8 cellular contexts compared by ENCODE assay signal in the genomic region with DNA sequence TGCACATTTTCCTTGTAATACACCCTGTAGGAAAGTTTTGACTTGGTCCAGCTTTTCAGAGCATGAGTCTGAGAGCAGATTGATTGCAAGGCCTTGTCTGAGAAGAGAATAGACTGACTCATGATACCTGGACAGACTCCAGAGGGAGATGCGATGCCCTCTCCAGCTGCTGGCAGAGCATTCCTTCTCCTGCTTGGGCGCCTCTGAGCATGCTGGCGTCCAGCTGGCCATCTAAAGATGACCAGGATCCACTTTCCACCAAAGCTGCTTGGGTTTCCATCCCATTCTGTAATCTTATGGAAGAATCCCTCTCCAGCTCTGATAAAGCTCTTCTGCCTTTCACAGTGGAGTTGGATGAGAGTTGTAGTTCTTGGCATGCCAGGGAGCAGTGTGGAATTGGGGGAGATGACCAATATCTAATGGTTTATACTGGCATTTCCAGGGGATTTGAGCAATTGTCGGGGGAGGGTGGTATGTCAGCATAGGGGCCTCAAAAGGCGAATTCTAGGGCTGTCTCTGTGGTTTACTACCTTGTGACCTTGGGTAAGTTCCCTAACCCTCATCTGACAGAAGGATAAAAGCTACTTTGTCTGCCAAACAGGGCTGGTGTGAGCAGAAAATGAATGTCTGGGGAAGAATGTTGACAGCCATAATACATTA. TPM values are rescaled to one million over a fixed set of nuclear protein-coding genes. Genes with fewer than 3 reads are reported as not detected.
DNase-seq lines count a peak whose midpoint lies in the region; ATAC-seq, FAIRE-seq and TF ChIP-seq lines count a peak whose summit lies in the region.

No MANE protein-coding gene starts in this region.

- H3K36me3 ChIP-seq in ascending aorta, result no peaks in the 10 kb centered on the region
- H3K36me3 ChIP-seq in Caco-2 (ENCODE audit: control insufficient read depth, insufficient read depth, low read length), result no peaks in the 10 kb centered on the region; the same call in 1 of the 2 replicates

- H3K4me3 ChIP-seq in A549, result no peak overlapping the region
- H3K4me3 ChIP-seq in ascending aorta, result peak overlapping the region; percentile 50 to 60
- no peak overlapping the region for H3K4me3 ChIP-seq in Caco-2 (ENCODE audit: low read depth, low read length)

- TF ChIP-seq RAD21 in A549 (conservative IDR thresholded peaks at IDR 0.05 in 1 of 2, IDR thresholded peaks at IDR 0.05 in 1 of 2), result no peak

- peak; percentile 91 to 93 for ATAC-seq in A549

- H3K4me1 ChIP-seq in A549, result peaks cover 63% of the 10 kb centered on the region
- H3K4me1 ChIP-seq in ascending aorta, result peaks cover 20 to 62% of the 10 kb centered on the region in 2 donors
- no peaks in the 10 kb centered on the region for H3K4me1 ChIP-seq in Caco-2

- H3K9me3 ChIP-seq in A549 (no peaks in the 10 kb centered on the region), ascending aorta (no peaks in the 10 kb centered on the region), Caco-2 (no peaks in the 10 kb centered on the region)

- peak overlapping the region; percentile 66 for H3K4me2 ChIP-seq in A549

- H3K36me3 Mint-ChIP-seq in HFFc6 (ENCODE audit: low read depth) (peaks cover 18% of the 10 kb centered on the region), Caco-2 (ENCODE audit: insufficient read depth, unreplicated experiment) (peaks cover 15% of the 10 kb centered on the region)

- H3K4me3 Mint-ChIP-seq in HFFc6 (peak overlapping the region; percentile 17; the same call in 1 of the 2 replicates), Caco-2 (ENCODE audit: unreplicated experiment) (no peak overlapping the region)

- H3K27me3 Mint-ChIP-seq in HFFc6 (ENCODE audit: insufficient read depth) (peaks cover 2% of the 10 kb centered on the region; the same call in 1 of the 2 replicates), Caco-2 (ENCODE audit: insufficient read depth, unreplicated experiment) (no peaks in the 10 kb centered on the region)

- 17% methylated on average over 4 of the region's 5 CpGs for WGBS in A549 (ENCODE audit: missing lambda C conversion rate)

- H3K27ac ChIP-seq in A549 (peak overlapping the region; percentile 80 to 90), ascending aorta (peak overlapping the region; percentile 83 to 84), substantia nigra (ENCODE audit: low read depth, low read length, poor library complexity, severe bottlenecking) (peak overlapping the region; percentile 74)

- TF ChIP-seq EP300 in A549 (IDR thresholded peaks at IDR 0.05), result no peak

- CTCF ChIA-PET in A549 (lab: Yijun Ruan, JAX) (interaction anchor here (1.0 to 1.2 kb wide), 2 partner anchors 10 to 12 kb away, joined by 3 to 4 read pairs; no protein-coding TSS in a partner anchor), Caco-2 (lab: Charles Lee) (no interaction called here)

- H3K27ac Mint-ChIP-seq in HFFc6 (peak overlapping the region; percentile 49), Caco-2 (ENCODE audit: unreplicated experiment) (no peak overlapping the region)

- H3K9me3 Mint-ChIP-seq in HFFc6 (no peaks in the 10 kb centered on the region), Caco-2 (ENCODE audit: unreplicated experiment) (no peaks in the 10 kb centered on the region)

- peaks cover 59% of the 10 kb centered on the region for H3K4me1 Mint-ChIP-seq in HFFc6 (ENCODE audit: low read depth)
- peaks cover 7% of the 10 kb centered on the region for H3K4me1 Mint-ChIP-seq in Caco-2 (ENCODE audit: low read depth, unreplicated experiment)

- no peak for TF ChIP-seq CTCF in A549 (IDR thresholded peaks at IDR 0.05)
- no peak for TF ChIP-seq CTCF in HFFc6 (IDR thresholded peaks at IDR 0.05)
- no peak for TF ChIP-seq CTCF in ascending aorta (IDR thresholded peaks at IDR 0.05)
- no peak for TF ChIP-seq CTCF in Caco-2 (IDR thresholded peaks at IDR 0.05; ENCODE audit: insufficient read depth in 1 of 2, low read depth in 1 of 2, low read length in 1 of 2, severe bottlenecking in 1 of 2, unreplicated experiment in 1 of 2)

- H3K27me3 ChIP-seq in ascending aorta (no peaks in the 10 kb centered on the region), Caco-2 (replicated peaks; ENCODE audit: control insufficient read depth, insufficient read depth, low read length) (no peaks in the 10 kb centered on the region)

- intact Hi-C loops in ascending aorta (cut with DNase I), result loop anchor here (2.0 kb wide), 1 partner anchor 18 kb away; no protein-coding TSS in a partner anchor
- intact Hi-C loops in Caco-2 (cut with micrococcal nuclease; ENCODE audit: unreplicated experiment), result no loop called here

- no peak for TF ChIP-seq POLR2A in A549 (IDR thresholded peaks at IDR 0.05; ENCODE audit: low read length)

- BruUV-seq in Caco-2 (replicated peaks; lab: Mats Ljungman, UMichigan), result no TSS peak

- DNase-seq in A549 (ENCODE audit: low read depth in 1 of 2, low spot score in 1 of 2) (peak; percentile 48 to 59), HFFc6 (peak; percentile 80), ascending aorta (ENCODE audit: low spot score in 2 of 2) (peak in 1 of 2 donors; percentile 79), inferior parietal cortex (ENCODE audit: extremely low spot score) (peak; percentile 45), substantia nigra (lab: John Stamatoyannopoulos, UW) (peak in 22 of 49 donors; percentile 5 to 66 (median 19)), Caco-2 (no peak), NK-92 (lab: John Stamatoyannopoulos, UW; ENCODE audit: unreplicated experiment) (no peak), DMS79 (lab: John Stamatoyannopoulos, UW) (no peak)

- POLR2A ChIA-PET in A549 (lab: Yijun Ruan, JAX) (interaction anchor here (0.9 kb wide), 1 partner anchor 12 kb away, joined by 4 read pairs; no protein-coding TSS in a partner anchor), Caco-2 (lab: Charles Lee) (no interaction called here)

- FAIRE-seq in A549 (lab: Jason Lieb, UNC), result no peak

TF ChIP-seq in A549, 52 proteins besides CTCF, POLR2A, EP300 and RAD21:
- TF ChIP-seq MAX (IDR thresholded peaks at IDR 0.05), result peak; percentile 58; the same call in 1 of the 2 replicates
- TF ChIP-seq EHMT2 (IDR thresholded peaks at IDR 0.05; ENCODE audit: low read depth), result no peak
TF ChIP-seq in A549: peak in this region for 1.

RNA-seq across cellular contexts. Expression of gene SZRD1, which starts 19.5 kb away (rescaled TPM):
- 56.8 and 62.9 TPM in 2 replicates for polyA plus RNA-seq in A549 (2011; rRNA removed)
- polyA plus RNA-seq in A549 (2012; cell fraction: cytosol; rRNA removed), result 79.0 and 90.2 TPM in 2 replicates
- polyA plus RNA-seq in A549 (2012; cell fraction: nucleus; rRNA removed), result 56.6 and 57.2 TPM in 2 replicates
- 88.9 to 91.9 TPM (median 90.7 TPM) in 3 replicates for polyA plus RNA-seq in A549 (2017; fragmentation: RNase III; extraction: RNeasy Plus Mini Kit Qiagen cat#74134 plus additional on column Dnase treatment)
- 53.5 and 66.2 TPM in 2 replicates for polyA minus RNA-seq in A549 (2011; rRNA and poly(A)+ RNA removed)
- 100 to 1,000 TPM; 210 to 246 (median 229) TPM for total RNA-seq in HFFc6 (2021; fragmentation: NEBNext Ultra II Directional; extraction: Animal tissue kit (Norgen Biotek cat#: 25700))
- 106 TPM for total RNA-seq in ascending aorta
- total RNA-seq in Caco-2 (2022), result 93.8 and 98.7 TPM in 2 replicates

RNA-seq across cellular contexts. Expression of gene FBXO42, which starts 34.3 kb away (rescaled TPM):
- 12.4 and 14.0 TPM in 2 replicates for polyA plus RNA-seq in A549 (2011; rRNA removed)
- 6.0 and 7.3 TPM in 2 replicates for polyA plus RNA-seq in A549 (2012; cell fraction: cytosol; rRNA removed)
- 7.7 and 11.4 TPM in 2 replicates for polyA plus RNA-seq in A549 (2012; cell fraction: nucleus; rRNA removed)
- polyA plus RNA-seq in A549 (2017; fragmentation: RNase III; extraction: RNeasy Plus Mini Kit Qiagen cat#74134 plus additional on column Dnase treatment), result 4.7 to 5.8 TPM (median 5.4 TPM) in 3 replicates
- polyA minus RNA-seq in A549 (2011; rRNA and poly(A)+ RNA removed), result 21.1 and 23.2 TPM in 2 replicates
- 10 to 100 TPM; 11.5 to 15.2 (median 13.4) TPM for total RNA-seq in HFFc6 (2021; fragmentation: NEBNext Ultra II Directional; extraction: Animal tissue kit (Norgen Biotek cat#: 25700))
- total RNA-seq in ascending aorta, result 36.6 TPM
- 11.3 TPM in 2 replicates for total RNA-seq in Caco-2 (2022)

RNA-seq across cellular contexts. Expression of gene SPATA21, which starts 50.6 kb away (rescaled TPM):
- polyA plus RNA-seq in A549 (2011; rRNA removed), result 0.08 and 0.15 TPM in 2 replicates
- 0.01 and 0.05 TPM in 2 replicates for polyA plus RNA-seq in A549 (2012; cell fraction: cytosol; rRNA removed)
- 0.38 and 0.54 TPM in 2 replicates for polyA plus RNA-seq in A549 (2012; cell fraction: nucleus; rRNA removed)
- 0.09 to 0.12 TPM (median 0.10 TPM) in 3 replicates for polyA plus RNA-seq in A549 (2017; fragmentation: RNase III; extraction: RNeasy Plus Mini Kit Qiagen cat#74134 plus additional on column Dnase treatment)
- polyA minus RNA-seq in A549 (2011; rRNA and poly(A)+ RNA removed), result not detected in 2 replicates
- total RNA-seq in HFFc6 (2021; fragmentation: NEBNext Ultra II Directional; extraction: Animal tissue kit (Norgen Biotek cat#: 25700)), result under 1 TPM in 1 of 6 experiments, not detected in 5; 0.07 TPM
- total RNA-seq in ascending aorta, result not detected
- not detected in 2 replicates for total RNA-seq in Caco-2 (2022)

RNA-seq across cellular contexts. Expression of gene NECAP2, which starts 53.9 kb away (rescaled TPM):
- polyA plus RNA-seq in A549 (2011; rRNA removed) (38.5 and 40.3 TPM in 2 replicates), A549 (2017; fragmentation: RNase III; extraction: RNeasy Plus Mini Kit Qiagen cat#74134 plus additional on column Dnase treatment) (28.4 to 29.7 TPM (median 29.4 TPM) in 3 replicates)
- 35.4 and 37.6 TPM in 2 replicates for polyA plus RNA-seq in A549 (2012; cell fraction: cytosol; rRNA removed)
- polyA plus RNA-seq in A549 (2012; cell fraction: nucleus; rRNA removed), result 29.0 and 33.2 TPM in 2 replicates
- 33.5 and 34.3 TPM in 2 replicates for polyA minus RNA-seq in A549 (2011; rRNA and poly(A)+ RNA removed)
- 10 to 100 TPM; 55.6 to 73.1 (median 62.8) TPM for total RNA-seq in HFFc6 (2021; fragmentation: NEBNext Ultra II Directional; extraction: Animal tissue kit (Norgen Biotek cat#: 25700))
- total RNA-seq in ascending aorta (28.6 TPM), Caco-2 (2022) (28.4 and 29.4 TPM in 2 replicates)

Comparison
In these comparisons a context has a peak if more than half of its experiments do, and no peak if none do; other contexts are left out.
1. DNase-seq: peak in A549 (2 of 2), HFFc6 (single experiment) and inferior parietal cortex (single experiment); none in Caco-2 (0 of 2), NK-92 (single experiment) and DMS79 (single experiment).
2. H3K4me3 ChIP-seq: peak in ascending aorta (2 of 2); none in A549 (single experiment) and Caco-2 (single experiment).
3. Peak in every context shown above with its lines, with median percentiles within 50 percentile points of each other: H3K27ac ChIP-seq.